In the genomic region with DNA sequence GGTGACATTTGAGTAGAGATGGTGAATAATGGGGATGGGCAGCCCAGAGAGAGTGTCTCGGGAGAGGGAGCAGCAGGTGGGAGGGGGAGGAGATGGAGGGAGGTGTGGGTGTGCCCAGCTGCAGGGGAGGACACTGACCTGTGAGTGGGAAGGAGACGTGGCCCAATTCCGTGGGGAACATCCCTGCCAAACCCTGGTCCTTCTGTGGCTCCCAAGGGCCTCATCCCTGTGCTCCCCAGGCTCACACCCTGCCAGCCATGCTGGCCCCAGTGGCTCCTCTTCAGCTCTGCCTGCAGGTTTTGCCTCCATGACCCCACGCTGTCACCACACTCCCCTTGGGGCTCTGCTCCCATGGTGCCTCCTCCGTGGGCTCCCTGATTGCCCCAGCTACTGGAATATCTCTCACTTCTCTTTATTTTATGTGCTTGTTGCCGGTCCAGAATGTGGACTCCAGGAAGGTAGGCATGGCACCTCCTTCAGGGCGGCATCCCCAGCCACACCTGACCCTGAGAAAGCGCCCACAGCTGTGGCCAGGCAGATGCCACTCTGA, we compare ENCODE assay signal across 1 cellular context.
TF ChIP-seq lines count a peak whose summit lies in the region.

No MANE protein-coding gene starts in this region.

TF ChIP-seq in H1, 55 proteins besides CTCF, POLR2A, EP300 and RAD21:
- no peak for TF ChIP-seq SP4 (IDR thresholded peaks at IDR 0.05; ENCODE audit: low read length)
- TF ChIP-seq TAF7 (optimal IDR thresholded peaks at IDR 0.05; ENCODE audit: borderline replicate concordance, low read depth, low read length) = no peak
- no peak for TF ChIP-seq TEAD4 (IDR thresholded peaks at IDR 0.05; ENCODE audit: low read depth, low read length)
- TF ChIP-seq FOSL1 (IDR thresholded peaks at IDR 0.05; ENCODE audit: insufficient read depth, low read depth, low read length) = no peak
